ENCODE assay signal across 1 cellular context in the genomic region with DNA sequence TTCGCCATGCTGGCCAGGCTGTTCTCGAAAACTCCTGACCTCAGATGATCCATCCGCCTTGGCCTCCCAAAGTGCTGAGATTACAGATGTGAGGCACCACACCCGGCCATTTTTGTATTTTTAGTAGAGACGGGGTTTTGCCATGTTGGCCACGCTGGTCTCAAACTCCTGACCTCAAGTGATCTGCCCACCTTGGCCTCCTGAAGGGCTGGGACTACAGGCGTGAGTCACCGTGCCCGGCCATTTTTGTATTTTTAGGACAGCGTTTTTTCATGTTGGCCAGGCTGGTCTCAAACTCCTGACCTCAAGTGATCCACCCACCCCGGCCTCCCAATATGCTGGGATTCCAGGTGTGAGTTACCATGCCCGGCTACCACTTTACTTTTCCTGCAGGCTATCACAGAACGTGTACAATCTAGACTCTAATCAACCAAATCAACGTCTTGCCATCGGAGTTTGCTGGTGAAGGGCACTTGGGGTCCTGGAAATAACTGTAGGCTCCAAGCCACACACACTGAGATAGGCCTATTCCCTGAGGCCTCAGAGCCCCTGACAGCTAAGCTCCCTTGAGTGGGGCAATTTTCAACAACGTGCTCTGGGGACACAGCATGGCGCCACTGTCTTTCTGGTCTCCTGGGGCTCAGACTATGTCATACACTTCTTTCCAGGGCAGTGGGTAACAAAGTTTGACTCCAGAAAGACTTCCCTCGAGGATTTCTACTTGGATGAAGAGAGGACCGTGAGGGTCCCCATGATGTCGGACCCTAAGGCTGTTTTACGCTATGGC.
TF ChIP-seq lines count a peak whose summit lies in the region.

No MANE protein-coding gene starts in this region.

TF ChIP-seq in WTC11, 78 proteins besides CTCF, POLR2A, EP300 and RAD21:
- TF ChIP-seq ZNF263 (CRISPR knock-in tag; IDR thresholded peaks at IDR 0.05; ENCODE audit: low read depth): no peak
- no peak for TF ChIP-seq CREB1 (CRISPR knock-in tag; IDR thresholded peaks at IDR 0.05)
- TF ChIP-seq, protein P1, sequence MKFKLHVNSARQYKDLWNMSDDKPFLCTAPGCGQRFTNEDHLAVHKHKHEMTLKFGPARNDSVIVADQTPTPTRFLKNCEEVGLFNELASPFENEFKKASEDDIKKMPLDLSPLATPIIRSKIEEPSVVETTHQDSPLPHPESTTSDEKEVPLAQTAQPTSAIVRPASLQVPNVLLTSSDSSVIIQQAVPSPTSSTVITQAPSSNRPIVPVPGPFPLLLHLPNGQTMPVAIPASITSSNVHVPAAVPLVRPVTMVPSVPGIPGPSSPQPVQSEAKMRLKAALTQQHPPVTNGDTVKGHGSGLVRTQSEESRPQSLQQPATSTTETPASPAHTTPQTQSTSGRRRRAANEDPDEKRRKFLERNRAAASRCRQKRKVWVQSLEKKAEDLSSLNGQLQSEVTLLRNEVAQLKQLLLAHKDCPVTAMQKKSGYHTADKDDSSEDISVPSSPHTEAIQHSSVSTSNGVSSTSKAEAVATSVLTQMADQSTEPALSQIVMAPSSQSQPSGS (CRISPR knock-in tag; IDR thresholded peaks at IDR 0.05; ENCODE audit: borderline replicate concordance, low read depth): no peak
- no peak for TF ChIP-seq TP53 (CRISPR knock-in tag; IDR thresholded peaks at IDR 0.05)
- TF ChIP-seq, protein P2, sequence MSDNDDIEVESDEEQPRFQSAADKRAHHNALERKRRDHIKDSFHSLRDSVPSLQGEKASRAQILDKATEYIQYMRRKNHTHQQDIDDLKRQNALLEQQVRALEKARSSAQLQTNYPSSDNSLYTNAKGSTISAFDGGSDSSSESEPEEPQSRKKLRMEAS (CRISPR knock-in tag; IDR thresholded peaks at IDR 0.05): no peak
- no peak for TF ChIP-seq MYBL2 (CRISPR knock-in tag; IDR thresholded peaks at IDR 0.05)
- TF ChIP-seq, protein P3, sequence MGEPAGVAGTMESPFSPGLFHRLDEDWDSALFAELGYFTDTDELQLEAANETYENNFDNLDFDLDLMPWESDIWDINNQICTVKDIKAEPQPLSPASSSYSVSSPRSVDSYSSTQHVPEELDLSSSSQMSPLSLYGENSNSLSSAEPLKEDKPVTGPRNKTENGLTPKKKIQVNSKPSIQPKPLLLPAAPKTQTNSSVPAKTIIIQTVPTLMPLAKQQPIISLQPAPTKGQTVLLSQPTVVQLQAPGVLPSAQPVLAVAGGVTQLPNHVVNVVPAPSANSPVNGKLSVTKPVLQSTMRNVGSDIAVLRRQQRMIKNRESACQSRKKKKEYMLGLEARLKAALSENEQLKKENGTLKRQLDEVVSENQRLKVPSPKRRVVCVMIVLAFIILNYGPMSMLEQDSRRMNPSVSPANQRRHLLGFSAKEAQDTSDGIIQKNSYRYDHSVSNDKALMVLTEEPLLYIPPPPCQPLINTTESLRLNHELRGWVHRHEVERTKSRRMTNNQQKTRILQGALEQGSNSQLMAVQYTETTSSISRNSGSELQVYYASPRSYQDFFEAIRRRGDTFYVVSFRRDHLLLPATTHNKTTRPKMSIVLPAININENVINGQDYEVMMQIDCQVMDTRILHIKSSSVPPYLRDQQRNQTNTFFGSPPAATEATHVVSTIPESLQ (CRISPR knock-in tag; IDR thresholded peaks at IDR 0.05): no peak
- no peak for TF ChIP-seq ZNF232 (CRISPR knock-in tag; IDR thresholded peaks at IDR 0.05)
- TF ChIP-seq JAZF1 (CRISPR knock-in tag; IDR thresholded peaks at IDR 0.05): no peak
- TF ChIP-seq MXD4 (CRISPR knock-in tag; IDR thresholded peaks at IDR 0.05; ENCODE audit: borderline replicate concordance): no peak
- TF ChIP-seq, protein P4, sequence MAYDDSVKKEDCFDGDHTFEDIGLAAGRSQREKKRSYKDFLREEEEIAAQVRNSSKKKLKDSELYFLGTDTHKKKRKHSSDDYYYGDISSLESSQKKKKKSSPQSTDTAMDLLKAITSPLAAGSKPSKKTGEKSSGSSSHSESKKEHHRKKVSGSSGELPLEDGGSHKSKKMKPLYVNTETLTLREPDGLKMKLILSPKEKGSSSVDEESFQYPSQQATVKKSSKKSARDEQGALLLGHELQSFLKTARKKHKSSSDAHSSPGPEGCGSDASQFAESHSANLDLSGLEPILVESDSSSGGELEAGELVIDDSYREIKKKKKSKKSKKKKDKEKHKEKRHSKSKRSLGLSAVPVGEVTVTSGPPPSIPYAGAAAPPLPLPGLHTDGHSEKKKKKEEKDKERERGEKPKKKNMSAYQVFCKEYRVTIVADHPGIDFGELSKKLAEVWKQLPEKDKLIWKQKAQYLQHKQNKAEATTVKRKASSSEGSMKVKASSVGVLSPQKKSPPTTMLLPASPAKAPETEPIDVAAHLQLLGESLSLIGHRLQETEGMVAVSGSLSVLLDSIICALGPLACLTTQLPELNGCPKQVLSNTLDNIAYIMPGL (CRISPR knock-in tag; IDR thresholded peaks at IDR 0.05): no peak
- TF ChIP-seq, protein P5, sequence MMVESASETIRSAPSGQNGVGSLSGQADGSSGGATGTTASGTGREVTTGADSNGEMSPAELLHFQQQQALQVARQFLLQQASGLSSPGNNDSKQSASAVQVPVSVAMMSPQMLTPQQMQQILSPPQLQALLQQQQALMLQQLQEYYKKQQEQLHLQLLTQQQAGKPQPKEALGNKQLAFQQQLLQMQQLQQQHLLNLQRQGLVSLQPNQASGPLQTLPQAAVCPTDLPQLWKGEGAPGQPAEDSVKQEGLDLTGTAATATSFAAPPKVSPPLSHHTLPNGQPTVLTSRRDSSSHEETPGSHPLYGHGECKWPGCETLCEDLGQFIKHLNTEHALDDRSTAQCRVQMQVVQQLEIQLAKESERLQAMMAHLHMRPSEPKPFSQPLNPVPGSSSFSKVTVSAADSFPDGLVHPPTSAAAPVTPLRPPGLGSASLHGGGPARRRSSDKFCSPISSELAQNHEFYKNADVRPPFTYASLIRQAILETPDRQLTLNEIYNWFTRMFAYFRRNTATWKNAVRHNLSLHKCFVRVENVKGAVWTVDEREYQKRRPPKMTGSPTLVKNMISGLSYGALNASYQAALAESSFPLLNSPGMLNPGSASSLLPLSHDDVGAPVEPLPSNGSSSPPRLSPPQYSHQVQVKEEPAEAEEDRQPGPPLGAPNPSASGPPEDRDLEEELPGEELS (CRISPR knock-in tag; IDR thresholded peaks at IDR 0.05): no peak
- TF ChIP-seq NFATC4 (CRISPR knock-in tag; IDR thresholded peaks at IDR 0.05): no peak
- TF ChIP-seq, protein P6, sequence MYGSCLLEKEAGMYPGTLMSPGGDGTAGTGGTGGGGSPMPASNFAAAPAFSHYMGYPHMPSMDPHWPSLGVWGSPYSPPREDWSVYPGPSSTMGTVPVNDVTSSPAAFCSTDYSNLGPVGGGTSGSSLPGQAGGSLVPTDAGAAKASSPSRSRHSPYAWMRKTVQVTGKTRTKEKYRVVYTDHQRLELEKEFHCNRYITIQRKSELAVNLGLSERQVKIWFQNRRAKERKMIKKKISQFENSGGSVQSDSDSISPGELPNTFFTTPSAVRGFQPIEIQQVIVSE (CRISPR knock-in tag; IDR thresholded peaks at IDR 0.05; ENCODE audit: borderline replicate concordance): no peak
- TF ChIP-seq, protein P7, sequence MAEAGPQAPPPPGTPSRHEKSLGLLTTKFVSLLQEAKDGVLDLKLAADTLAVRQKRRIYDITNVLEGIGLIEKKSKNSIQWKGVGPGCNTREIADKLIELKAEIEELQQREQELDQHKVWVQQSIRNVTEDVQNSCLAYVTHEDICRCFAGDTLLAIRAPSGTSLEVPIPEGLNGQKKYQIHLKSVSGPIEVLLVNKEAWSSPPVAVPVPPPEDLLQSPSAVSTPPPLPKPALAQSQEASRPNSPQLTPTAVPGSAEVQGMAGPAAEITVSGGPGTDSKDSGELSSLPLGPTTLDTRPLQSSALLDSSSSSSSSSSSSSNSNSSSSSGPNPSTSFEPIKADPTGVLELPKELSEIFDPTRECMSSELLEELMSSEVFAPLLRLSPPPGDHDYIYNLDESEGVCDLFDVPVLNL (CRISPR knock-in tag; IDR thresholded peaks at IDR 0.05; ENCODE audit: borderline replicate concordance, low read depth): no peak
- TF ChIP-seq NFE2L1 (CRISPR knock-in tag; IDR thresholded peaks at IDR 0.05): no peak
- TF ChIP-seq, protein P8, sequence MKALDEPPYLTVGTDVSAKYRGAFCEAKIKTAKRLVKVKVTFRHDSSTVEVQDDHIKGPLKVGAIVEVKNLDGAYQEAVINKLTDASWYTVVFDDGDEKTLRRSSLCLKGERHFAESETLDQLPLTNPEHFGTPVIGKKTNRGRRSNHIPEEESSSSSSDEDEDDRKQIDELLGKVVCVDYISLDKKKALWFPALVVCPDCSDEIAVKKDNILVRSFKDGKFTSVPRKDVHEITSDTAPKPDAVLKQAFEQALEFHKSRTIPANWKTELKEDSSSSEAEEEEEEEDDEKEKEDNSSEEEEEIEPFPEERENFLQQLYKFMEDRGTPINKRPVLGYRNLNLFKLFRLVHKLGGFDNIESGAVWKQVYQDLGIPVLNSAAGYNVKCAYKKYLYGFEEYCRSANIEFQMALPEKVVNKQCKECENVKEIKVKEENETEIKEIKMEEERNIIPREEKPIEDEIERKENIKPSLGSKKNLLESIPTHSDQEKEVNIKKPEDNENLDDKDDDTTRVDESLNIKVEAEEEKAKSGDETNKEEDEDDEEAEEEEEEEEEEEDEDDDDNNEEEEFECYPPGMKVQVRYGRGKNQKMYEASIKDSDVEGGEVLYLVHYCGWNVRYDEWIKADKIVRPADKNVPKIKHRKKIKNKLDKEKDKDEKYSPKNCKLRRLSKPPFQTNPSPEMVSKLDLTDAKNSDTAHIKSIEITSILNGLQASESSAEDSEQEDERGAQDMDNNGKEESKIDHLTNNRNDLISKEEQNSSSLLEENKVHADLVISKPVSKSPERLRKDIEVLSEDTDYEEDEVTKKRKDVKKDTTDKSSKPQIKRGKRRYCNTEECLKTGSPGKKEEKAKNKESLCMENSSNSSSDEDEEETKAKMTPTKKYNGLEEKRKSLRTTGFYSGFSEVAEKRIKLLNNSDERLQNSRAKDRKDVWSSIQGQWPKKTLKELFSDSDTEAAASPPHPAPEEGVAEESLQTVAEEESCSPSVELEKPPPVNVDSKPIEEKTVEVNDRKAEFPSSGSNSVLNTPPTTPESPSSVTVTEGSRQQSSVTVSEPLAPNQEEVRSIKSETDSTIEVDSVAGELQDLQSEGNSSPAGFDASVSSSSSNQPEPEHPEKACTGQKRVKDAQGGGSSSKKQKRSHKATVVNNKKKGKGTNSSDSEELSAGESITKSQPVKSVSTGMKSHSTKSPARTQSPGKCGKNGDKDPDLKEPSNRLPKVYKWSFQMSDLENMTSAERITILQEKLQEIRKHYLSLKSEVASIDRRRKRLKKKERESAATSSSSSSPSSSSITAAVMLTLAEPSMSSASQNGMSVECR (CRISPR knock-in tag; IDR thresholded peaks at IDR 0.05; ENCODE audit: borderline replicate concordance): no peak
- no peak for TF ChIP-seq CBFB (CRISPR knock-in tag; IDR thresholded peaks at IDR 0.05; ENCODE audit: low read depth)
- no peak for TF ChIP-seq ZNF423 (CRISPR knock-in tag; IDR thresholded peaks at IDR 0.05)
- no peak for TF ChIP-seq CREM (CRISPR knock-in tag; IDR thresholded peaks at IDR 0.05)
